9 cellular contexts compared by ENCODE assay signal in the genomic region with DNA sequence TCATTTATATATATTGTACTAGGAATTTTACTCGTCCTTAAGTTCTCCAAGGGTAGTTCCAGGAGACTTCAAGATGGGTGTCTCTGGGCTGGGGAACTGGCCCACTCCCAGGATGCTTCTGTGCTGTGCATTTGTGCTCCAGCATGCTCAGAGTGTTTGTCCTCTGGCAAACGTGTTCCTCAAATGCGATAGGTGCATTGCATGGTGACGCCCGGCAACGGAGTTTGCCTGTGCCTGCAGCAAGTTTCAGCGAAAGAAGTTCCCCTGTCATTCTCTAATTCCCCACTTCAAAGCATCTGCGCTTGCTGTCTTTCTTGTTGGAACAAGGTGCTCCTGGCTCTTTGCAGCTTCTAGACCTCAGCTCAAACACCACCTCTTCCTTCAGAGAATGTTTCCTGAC.
"Had no signal": no experiment of that assay in that cellular context is flagged by ENCODE, and none has a peak within 500 bp of the region (broad histone marks: within the 10 kb centered on the region; RNA-seq: fewer than 3 reads in every experiment).

No MANE protein-coding gene starts in this region.

- H3K4me2 ChIP-seq: KMS-11 had no signal

- H3K9ac ChIP-seq: KMS-11 had no signal

- H3K27ac ChIP-seq: HL-60, KMS-11 had no signal

- H3K4me3 Mint-ChIP-seq: IgD-negative memory B cell had no signal

- FAIRE-seq: HepG2, HTR-8/SVneo, K562 had no signal

- H3K36me3 Mint-ChIP-seq: IgD-negative memory B cell had no signal

- H3K27ac Mint-ChIP-seq: IgD-negative memory B cell had no signal

- DNase-seq: IMR-90, KBM-7, KG1 had no signal

- ATAC-seq: HepG2, K562 had no signal

- H3K4me3 ChIP-seq: K562 had no signal
